Comparison of ENCODE assay signal across 1 cellular context in the genomic region with DNA sequence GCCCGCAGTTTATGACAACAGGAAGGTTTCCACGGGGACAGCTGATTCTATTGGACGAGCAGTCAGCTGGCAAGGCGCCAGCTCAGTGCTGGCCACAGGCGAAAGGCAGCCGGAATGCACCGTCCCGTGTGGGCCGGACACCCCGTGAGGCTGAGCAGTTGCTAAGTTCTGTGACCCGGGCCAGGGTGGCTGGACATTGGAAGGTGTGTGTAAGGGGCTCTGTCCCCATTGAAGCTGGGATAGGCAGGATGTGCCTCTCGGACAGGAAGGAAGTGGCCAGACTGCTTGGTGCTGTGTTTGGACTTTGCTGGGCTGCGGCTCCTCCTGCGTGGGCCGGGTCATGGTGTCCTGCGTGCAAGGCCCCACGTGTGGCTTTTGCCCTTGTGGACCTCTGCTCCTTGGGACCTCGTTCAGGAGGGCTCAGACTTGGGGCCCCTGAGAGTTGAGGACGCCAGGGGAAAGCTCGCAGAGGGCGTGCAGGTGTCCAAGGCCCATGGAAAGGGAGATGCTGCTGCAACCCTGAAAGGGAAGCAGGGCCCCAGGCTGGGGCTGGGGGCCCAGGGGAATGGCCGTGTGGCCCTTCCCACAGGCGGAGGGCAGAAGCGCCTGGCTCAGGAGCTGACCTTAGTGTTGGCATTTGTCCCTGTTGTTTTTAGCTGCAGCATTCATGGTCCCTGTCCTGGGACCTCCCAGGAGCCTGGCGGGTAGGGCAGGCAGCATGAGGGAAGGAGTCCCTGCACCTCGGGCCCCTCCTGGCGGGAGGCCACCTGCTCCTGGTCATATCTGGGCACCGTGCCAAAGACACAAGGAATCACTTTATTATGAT.
TF ChIP-seq lines count a peak whose summit lies in the region.

No MANE protein-coding gene starts in this region.

TF ChIP-seq in HepG2, 621 proteins besides CTCF, POLR2A, EP300 and RAD21 (continued from another document and continues in another):
- TF ChIP-seq HMG20B (CRISPR knock-in tag; conservative IDR thresholded peaks at IDR 0.05): peak; percentile 31; the same call in 1 of the 2 replicates
- TF ChIP-seq, protein P1, sequence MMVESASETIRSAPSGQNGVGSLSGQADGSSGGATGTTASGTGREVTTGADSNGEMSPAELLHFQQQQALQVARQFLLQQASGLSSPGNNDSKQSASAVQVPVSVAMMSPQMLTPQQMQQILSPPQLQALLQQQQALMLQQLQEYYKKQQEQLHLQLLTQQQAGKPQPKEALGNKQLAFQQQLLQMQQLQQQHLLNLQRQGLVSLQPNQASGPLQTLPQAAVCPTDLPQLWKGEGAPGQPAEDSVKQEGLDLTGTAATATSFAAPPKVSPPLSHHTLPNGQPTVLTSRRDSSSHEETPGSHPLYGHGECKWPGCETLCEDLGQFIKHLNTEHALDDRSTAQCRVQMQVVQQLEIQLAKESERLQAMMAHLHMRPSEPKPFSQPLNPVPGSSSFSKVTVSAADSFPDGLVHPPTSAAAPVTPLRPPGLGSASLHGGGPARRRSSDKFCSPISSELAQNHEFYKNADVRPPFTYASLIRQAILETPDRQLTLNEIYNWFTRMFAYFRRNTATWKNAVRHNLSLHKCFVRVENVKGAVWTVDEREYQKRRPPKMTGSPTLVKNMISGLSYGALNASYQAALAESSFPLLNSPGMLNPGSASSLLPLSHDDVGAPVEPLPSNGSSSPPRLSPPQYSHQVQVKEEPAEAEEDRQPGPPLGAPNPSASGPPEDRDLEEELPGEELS (CRISPR knock-in tag; IDR thresholded peaks at IDR 0.05): peak; percentile 16
- 0 out of 2 replicates have a peak, but pooled peaks have one; percentile 8 for TF ChIP-seq ZNF337 (CRISPR knock-in tag; IDR thresholded peaks at IDR 0.05; ENCODE audit: borderline replicate concordance, low read depth)
- TF ChIP-seq MAFF (IDR thresholded peaks at IDR 0.05; ENCODE audit: low read depth, low read length): no peak
- TF ChIP-seq, protein P2, sequence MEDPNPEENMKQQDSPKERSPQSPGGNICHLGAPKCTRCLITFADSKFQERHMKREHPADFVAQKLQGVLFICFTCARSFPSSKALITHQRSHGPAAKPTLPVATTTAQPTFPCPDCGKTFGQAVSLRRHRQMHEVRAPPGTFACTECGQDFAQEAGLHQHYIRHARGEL (CRISPR knock-in tag; IDR thresholded peaks at IDR 0.05): peak; percentile 49; the same call in 1 of the 2 replicates
- 0 out of 2 replicates have a peak, but pooled peaks have one; percentile 16 for TF ChIP-seq REPIN1 (CRISPR knock-in tag; IDR thresholded peaks at IDR 0.05; ENCODE audit: borderline replicate concordance, low read depth)
- TF ChIP-seq, protein P3, sequence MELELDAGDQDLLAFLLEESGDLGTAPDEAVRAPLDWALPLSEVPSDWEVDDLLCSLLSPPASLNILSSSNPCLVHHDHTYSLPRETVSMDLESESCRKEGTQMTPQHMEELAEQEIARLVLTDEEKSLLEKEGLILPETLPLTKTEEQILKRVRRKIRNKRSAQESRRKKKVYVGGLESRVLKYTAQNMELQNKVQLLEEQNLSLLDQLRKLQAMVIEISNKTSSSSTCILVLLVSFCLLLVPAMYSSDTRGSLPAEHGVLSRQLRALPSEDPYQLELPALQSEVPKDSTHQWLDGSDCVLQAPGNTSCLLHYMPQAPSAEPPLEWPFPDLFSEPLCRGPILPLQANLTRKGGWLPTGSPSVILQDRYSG (CRISPR knock-in tag; IDR thresholded peaks at IDR 0.05): no peak
- TF ChIP-seq, protein P4, sequence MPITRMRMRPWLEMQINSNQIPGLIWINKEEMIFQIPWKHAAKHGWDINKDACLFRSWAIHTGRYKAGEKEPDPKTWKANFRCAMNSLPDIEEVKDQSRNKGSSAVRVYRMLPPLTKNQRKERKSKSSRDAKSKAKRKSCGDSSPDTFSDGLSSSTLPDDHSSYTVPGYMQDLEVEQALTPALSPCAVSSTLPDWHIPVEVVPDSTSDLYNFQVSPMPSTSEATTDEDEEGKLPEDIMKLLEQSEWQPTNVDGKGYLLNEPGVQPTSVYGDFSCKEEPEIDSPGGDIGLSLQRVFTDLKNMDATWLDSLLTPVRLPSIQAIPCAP (CRISPR knock-in tag; IDR thresholded peaks at IDR 0.05; ENCODE audit: low read depth): 0 out of 2 replicates have a peak, but pooled peaks have one; percentile 1
- TF ChIP-seq ZNF317 (CRISPR knock-in tag; IDR thresholded peaks at IDR 0.05): peak; percentile 71; the same call in 1 of the 2 replicates
- 0 out of 2 replicates have a peak, but pooled peaks have one; percentile 59 for TF ChIP-seq ARID2 (CRISPR knock-in tag; IDR thresholded peaks at IDR 0.05; ENCODE audit: borderline replicate concordance)
- no peak for TF ChIP-seq CENPT (CRISPR knock-in tag; IDR thresholded peaks at IDR 0.05; ENCODE audit: low read depth)
- TF ChIP-seq, protein P5, sequence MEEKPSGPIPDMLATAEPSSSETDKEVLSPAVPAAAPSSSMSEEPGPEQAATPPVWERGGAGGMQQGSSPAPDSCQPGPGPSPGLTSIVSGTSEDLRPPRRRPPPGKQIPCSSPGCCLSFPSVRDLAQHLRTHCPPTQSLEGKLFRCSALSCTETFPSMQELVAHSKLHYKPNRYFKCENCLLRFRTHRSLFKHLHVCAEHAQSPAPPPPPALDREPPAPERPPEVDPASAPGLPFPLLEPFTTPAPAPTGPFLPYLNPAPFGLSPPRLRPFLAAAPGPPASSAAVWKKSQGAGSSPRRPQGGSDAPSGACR (CRISPR knock-in tag; IDR thresholded peaks at IDR 0.05): 0 out of 2 replicates have a peak, but pooled peaks have one; percentile 65
- peak; percentile 35 for TF ChIP-seq HNF4A (CRISPR knock-in tag; IDR thresholded peaks at IDR 0.05)
- TF ChIP-seq, protein P6, sequence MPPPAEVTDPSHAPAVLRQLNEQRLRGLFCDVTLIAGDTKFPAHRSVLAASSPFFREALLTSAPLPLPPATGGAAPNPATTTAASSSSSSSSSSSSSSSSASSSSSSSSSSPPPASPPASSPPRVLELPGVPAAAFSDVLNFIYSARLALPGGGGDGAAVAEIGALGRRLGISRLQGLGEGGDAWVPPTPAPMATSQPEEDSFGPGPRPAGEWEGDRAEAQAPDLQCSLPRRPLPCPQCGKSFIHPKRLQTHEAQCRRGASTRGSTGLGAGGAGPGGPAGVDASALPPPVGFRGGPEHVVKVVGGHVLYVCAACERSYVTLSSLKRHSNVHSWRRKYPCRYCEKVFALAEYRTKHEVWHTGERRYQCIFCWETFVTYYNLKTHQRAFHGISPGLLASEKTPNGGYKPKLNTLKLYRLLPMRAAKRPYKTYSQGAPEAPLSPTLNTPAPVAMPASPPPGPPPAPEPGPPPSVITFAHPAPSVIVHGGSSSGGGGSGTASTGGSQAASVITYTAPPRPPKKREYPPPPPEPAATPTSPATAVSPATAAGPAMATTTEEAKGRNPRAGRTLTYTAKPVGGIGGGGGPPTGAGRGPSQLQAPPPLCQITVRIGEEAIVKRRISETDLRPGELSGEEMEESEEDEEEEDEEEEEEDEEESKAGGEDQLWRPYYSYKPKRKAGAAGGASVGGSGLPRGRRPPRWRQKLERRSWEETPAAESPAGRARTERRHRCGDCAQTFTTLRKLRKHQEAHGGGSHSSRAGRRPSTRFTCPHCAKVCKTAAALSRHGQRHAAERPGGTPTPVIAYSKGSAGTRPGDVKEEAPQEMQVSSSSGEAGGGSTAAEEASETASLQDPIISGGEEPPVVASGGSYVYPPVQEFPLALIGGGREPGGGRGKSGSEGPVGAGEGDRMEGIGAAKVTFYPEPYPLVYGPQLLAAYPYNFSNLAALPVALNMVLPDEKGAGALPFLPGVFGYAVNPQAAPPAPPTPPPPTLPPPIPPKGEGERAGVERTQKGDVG (CRISPR knock-in tag; IDR thresholded peaks at IDR 0.05; ENCODE audit: borderline replicate concordance): peak; percentile 86; the same call in 1 of the 2 replicates
- TF ChIP-seq, protein P7, sequence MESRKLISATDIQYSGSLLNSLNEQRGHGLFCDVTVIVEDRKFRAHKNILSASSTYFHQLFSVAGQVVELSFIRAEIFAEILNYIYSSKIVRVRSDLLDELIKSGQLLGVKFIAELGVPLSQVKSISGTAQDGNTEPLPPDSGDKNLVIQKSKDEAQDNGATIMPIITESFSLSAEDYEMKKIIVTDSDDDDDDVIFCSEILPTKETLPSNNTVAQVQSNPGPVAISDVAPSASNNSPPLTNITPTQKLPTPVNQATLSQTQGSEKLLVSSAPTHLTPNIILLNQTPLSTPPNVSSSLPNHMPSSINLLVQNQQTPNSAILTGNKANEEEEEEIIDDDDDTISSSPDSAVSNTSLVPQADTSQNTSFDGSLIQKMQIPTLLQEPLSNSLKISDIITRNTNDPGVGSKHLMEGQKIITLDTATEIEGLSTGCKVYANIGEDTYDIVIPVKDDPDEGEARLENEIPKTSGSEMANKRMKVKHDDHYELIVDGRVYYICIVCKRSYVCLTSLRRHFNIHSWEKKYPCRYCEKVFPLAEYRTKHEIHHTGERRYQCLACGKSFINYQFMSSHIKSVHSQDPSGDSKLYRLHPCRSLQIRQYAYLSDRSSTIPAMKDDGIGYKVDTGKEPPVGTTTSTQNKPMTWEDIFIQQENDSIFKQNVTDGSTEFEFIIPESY (CRISPR knock-in tag; IDR thresholded peaks at IDR 0.05): peak; percentile 99
- TF ChIP-seq, protein P8, sequence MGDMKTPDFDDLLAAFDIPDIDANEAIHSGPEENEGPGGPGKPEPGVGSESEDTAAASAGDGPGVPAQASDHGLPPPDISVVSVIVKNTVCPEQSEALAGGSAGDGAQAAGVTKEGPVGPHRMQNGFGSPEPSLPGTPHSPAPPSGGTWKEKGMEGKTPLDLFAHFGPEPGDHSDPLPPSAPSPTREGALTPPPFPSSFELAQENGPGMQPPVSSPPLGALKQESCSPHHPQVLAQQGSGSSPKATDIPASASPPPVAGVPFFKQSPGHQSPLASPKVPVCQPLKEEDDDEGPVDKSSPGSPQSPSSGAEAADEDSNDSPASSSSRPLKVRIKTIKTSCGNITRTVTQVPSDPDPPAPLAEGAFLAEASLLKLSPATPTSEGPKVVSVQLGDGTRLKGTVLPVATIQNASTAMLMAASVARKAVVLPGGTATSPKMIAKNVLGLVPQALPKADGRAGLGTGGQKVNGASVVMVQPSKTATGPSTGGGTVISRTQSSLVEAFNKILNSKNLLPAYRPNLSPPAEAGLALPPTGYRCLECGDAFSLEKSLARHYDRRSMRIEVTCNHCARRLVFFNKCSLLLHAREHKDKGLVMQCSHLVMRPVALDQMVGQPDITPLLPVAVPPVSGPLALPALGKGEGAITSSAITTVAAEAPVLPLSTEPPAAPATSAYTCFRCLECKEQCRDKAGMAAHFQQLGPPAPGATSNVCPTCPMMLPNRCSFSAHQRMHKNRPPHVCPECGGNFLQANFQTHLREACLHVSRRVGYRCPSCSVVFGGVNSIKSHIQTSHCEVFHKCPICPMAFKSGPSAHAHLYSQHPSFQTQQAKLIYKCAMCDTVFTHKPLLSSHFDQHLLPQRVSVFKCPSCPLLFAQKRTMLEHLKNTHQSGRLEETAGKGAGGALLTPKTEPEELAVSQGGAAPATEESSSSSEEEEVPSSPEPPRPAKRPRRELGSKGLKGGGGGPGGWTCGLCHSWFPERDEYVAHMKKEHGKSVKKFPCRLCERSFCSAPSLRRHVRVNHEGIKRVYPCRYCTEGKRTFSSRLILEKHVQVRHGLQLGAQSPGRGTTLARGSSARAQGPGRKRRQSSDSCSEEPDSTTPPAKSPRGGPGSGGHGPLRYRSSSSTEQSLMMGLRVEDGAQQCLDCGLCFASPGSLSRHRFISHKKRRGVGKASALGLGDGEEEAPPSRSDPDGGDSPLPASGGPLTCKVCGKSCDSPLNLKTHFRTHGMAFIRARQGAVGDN (CRISPR knock-in tag; IDR thresholded peaks at IDR 0.05): peak; percentile 83
- TF ChIP-seq ZNF34 (CRISPR knock-in tag; IDR thresholded peaks at IDR 0.05; ENCODE audit: borderline replicate concordance): no peak
- TF ChIP-seq ZNF546 (CRISPR knock-in tag; conservative IDR thresholded peaks at IDR 0.05): 0 out of 2 replicates have a peak, but pooled peaks have one; percentile 10
- TF ChIP-seq ZNF496 (CRISPR knock-in tag; IDR thresholded peaks at IDR 0.05; ENCODE audit: insufficient replicate concordance): no peak
- TF ChIP-seq, protein P9, sequence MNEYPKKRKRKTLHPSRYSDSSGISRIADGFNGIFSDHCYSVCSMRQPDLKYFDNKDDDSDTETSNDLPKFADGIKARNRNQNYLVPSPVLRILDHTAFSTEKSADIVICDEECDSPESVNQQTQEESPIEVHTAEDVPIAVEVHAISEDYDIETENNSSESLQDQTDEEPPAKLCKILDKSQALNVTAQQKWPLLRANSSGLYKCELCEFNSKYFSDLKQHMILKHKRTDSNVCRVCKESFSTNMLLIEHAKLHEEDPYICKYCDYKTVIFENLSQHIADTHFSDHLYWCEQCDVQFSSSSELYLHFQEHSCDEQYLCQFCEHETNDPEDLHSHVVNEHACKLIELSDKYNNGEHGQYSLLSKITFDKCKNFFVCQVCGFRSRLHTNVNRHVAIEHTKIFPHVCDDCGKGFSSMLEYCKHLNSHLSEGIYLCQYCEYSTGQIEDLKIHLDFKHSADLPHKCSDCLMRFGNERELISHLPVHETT (CRISPR knock-in tag; conservative IDR thresholded peaks at IDR 0.05): 0 out of 2 replicates have a peak, but pooled peaks have one; percentile 28
- 0 out of 2 replicates have a peak, but pooled peaks have one; percentile 34 for TF ChIP-seq ZNF431 (CRISPR knock-in tag; IDR thresholded peaks at IDR 0.05; ENCODE audit: borderline replicate concordance, low read depth)
- no peak for TF ChIP-seq CREB1 (IDR thresholded peaks at IDR 0.05)
- TF ChIP-seq CREB1 (CRISPR knock-in tag; IDR thresholded peaks at IDR 0.05): no peak
- TF ChIP-seq SP4 (CRISPR knock-in tag; IDR thresholded peaks at IDR 0.05): peak; percentile 7; the same call in 1 of the 2 replicates
- TF ChIP-seq TSC22D2 (CRISPR knock-in tag; IDR thresholded peaks at IDR 0.05; ENCODE audit: borderline replicate concordance): no peak
- 0 out of 4 replicates have a peak, but pooled peaks of 1 of the 2 experiments have one; percentile 16 for TF ChIP-seq KLF16 (CRISPR knock-in tag; IDR thresholded peaks at IDR 0.05)
- TF ChIP-seq, protein P10, sequence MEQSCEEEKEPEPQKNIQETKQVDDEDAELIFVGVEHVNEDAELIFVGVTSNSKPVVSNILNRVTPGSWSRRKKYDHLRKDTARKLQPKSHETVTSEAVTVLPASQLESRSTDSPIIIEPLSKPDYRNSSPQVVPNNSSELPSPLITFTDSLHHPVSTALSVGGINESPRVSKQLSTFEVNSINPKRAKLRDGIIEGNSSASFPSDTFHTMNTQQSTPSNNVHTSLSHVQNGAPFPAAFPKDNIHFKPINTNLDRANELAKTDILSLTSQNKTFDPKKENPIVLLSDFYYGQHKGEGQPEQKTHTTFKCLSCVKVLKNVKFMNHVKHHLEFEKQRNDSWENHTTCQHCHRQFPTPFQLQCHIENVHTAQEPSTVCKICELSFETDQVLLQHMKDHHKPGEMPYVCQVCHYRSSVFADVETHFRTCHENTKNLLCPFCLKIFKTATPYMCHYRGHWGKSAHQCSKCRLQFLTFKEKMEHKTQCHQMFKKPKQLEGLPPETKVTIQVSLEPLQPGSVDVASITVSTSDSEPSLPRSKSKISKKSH (CRISPR knock-in tag; IDR thresholded peaks at IDR 0.05; ENCODE audit: borderline replicate concordance): peak; percentile 39; the same call in 1 of the 2 replicates
- TF ChIP-seq KDM5B (CRISPR knock-in tag; IDR thresholded peaks at IDR 0.05; ENCODE audit: borderline replicate concordance): peak; percentile 77; the same call in 1 of the 2 replicates
- peak; percentile 50; the same call in 1 of the 2 replicates for TF ChIP-seq MED1 (CRISPR knock-in tag; IDR thresholded peaks at IDR 0.05)
